8 cellular contexts compared by ENCODE assay signal in genomic region chr11:76152741-76153608, GRCh38. TPM values are rescaled to one million over a fixed set of nuclear protein-coding genes. Genes with fewer than 3 reads are reported as not detected.
DNase-seq lines count a peak whose midpoint lies in the region; ATAC-seq and FAIRE-seq lines count a peak whose summit lies in the region.

No MANE protein-coding gene starts in this region.

- no peaks in the 10 kb centered on the region for H3K36me3 Mint-ChIP-seq in activated CD8-positive, alpha-beta memory T cell treated with anti-CD3 and anti-CD28 coated beads, Interleukin-2, amount 10 ng/mL, durations not matched to agents 7 days and 5 days

- no peaks in the 10 kb centered on the region for H3K9me3 Mint-ChIP-seq in activated CD8-positive, alpha-beta memory T cell treated with anti-CD3 and anti-CD28 coated beads, Interleukin-2, amount 10 ng/mL, durations not matched to agents 7 days and 5 days (ENCODE audit: low read depth)

- H3K4me1 Mint-ChIP-seq in activated CD8-positive, alpha-beta memory T cell treated with anti-CD3 and anti-CD28 coated beads, Interleukin-2, amount 10 ng/mL, durations not matched to agents 7 days and 5 days, result peaks cover 25% of the 10 kb centered on the region

- peaks cover 15% of the 10 kb centered on the region for H3K27me3 Mint-ChIP-seq in activated CD8-positive, alpha-beta memory T cell treated with anti-CD3 and anti-CD28 coated beads, Interleukin-2, amount 10 ng/mL, durations not matched to agents 7 days and 5 days

- H3K27me3 ChIP-seq in small intestine (ENCODE audit: control insufficient read depth in 2 of 2, insufficient read depth in 2 of 2, low read length in 2 of 2), result no peaks in the 10 kb centered on the region

- H3K9me3 ChIP-seq in small intestine (ENCODE audit: control insufficient read depth, low read depth), result no peaks in the 10 kb centered on the region

- H3K27ac Mint-ChIP-seq in activated CD8-positive, alpha-beta memory T cell treated with anti-CD3 and anti-CD28 coated beads, Interleukin-2, amount 10 ng/mL, durations not matched to agents 7 days and 5 days, result peak overlapping the region; percentile 27

- CTCF ChIA-PET in activated CD8-positive, alpha-beta memory T cell treated with anti-CD3 and anti-CD28 coated beads, Interleukin-2, amount 10 ng/mL, durations not matched to agents 7 days and 5 days (lab: Charles Lee), result interaction anchor here (0.7 to 2.5 kb wide), 45 partner anchors 8 to 1433 kb away, joined by 3 to 63 read pairs (median 5); no protein-coding TSS in a partner anchor

- H3K36me3 ChIP-seq in small intestine (ENCODE audit: control insufficient read depth in 2 of 2, insufficient read depth in 2 of 2, low read length in 2 of 2), result no peaks in the 10 kb centered on the region

- peak; percentile 61 for ATAC-seq in HG02798 (IDR thresholded peaks at IDR 0.05; ENCODE audit: poor library complexity, unreplicated experiment)
- peak; percentile 35 for ATAC-seq in activated CD8-positive, alpha-beta memory T cell treated with anti-CD3 and anti-CD28 coated beads, Interleukin-2, amount 10 ng/mL, durations not matched to agents 7 days and 5 days
- no peak for ATAC-seq in HG03439 (IDR thresholded peaks at IDR 0.05; ENCODE audit: unreplicated experiment)

- DNase-seq in SIG-M5 treated with dmso at 0.1 percent for 504 hours (lab: John Stamatoyannopoulos, UW; ENCODE audit: unreplicated experiment), result peak; percentile 41
- no peak for DNase-seq in SIG-M5 (lab: John Stamatoyannopoulos, UW)
- peak; percentile 54 for DNase-seq in activated CD8-positive, alpha-beta memory T cell treated with anti-CD3 and anti-CD28 coated beads, Interleukin-2, amount 10 ng/mL, durations not matched to agents 7 days and 5 days
- peak; percentile 71 for DNase-seq in mesenteric fat pad (ENCODE audit: low spot score)
- DNase-seq in small intestine, result no peak
- no peak for DNase-seq in AG08395 (ENCODE audit: low spot score)

- peaks cover 0 to 3% of the 10 kb centered on the region in 2 donors for H3K4me1 ChIP-seq in small intestine (ENCODE audit: control insufficient read depth in 2 of 2, insufficient read depth in 1 of 2, low read depth in 1 of 2, low read length in 1 of 2)

- no peak overlapping the region for H3K4me3 ChIP-seq in small intestine (ENCODE audit: low read depth in 1 of 2, low read length in 2 of 2)

- 39 to 55% (median 48%) methylated on average over 13 of the region's 13 CpGs for WGBS in small intestine, 3 donors

- FAIRE-seq in small intestine (lab: Jason Lieb, UNC), result no peak

- no peak overlapping the region for H3K27ac ChIP-seq in small intestine (ENCODE audit: low read depth in 1 of 2, low read length in 1 of 2)

- H3K4me3 Mint-ChIP-seq in activated CD8-positive, alpha-beta memory T cell treated with anti-CD3 and anti-CD28 coated beads, Interleukin-2, amount 10 ng/mL, durations not matched to agents 7 days and 5 days, result peak overlapping the region; percentile 60

RNA-seq across cellular contexts. Expression of gene WNT11, which starts 53.3 kb away (rescaled TPM):
- 1 to 10 TPM in 1 of 2 experiments, under 1 TPM in 1; 0.96 to 2.0 TPM for total RNA-seq in activated CD8-positive, alpha-beta memory T cell treated with anti-CD3 and anti-CD28 coated beads, Interleukin-2, amount 10 ng/mL, durations not matched to agents 7 days and 5 days
- 34.1 TPM for total RNA-seq in mesenteric fat pad
- polyA plus RNA-seq in small intestine, result 1 to 10 TPM; 2.1 to 7.3 (median 3.4) TPM

Comparison
In these comparisons a context has a peak if more than half of its experiments do, and no peak if none do; other contexts are left out.
1. DNase-seq: peak in SIG-M5 treated with dmso at 0.1 percent for 504 hours (single experiment), activated CD8-positive, alpha-beta memory T cell treated with anti-CD3 and anti-CD28 coated beads, Interleukin-2, amount 10 ng/mL, durations not matched to agents 7 days and 5 days (single experiment) and mesenteric fat pad (single experiment); none in SIG-M5 (single experiment), small intestine (single experiment) and AG08395 (single experiment).
2. RNA of gene WNT11, which starts 53.3 kb away (total RNA-seq): 34.1 TPM in mesenteric fat pad (single experiment); 0.96 to 2.0 TPM in activated CD8-positive, alpha-beta memory T cell treated with anti-CD3 and anti-CD28 coated beads, Interleukin-2, amount 10 ng/mL, durations not matched to agents 7 days and 5 days; every median in the first group is over 10 times any median in the second.